8 cellular contexts compared by ENCODE assay signal in genomic region chr15:40421246-40422157, GRCh38. TPM values are rescaled to one million over a fixed set of nuclear protein-coding genes. Genes with fewer than 3 reads are reported as not detected.
DNase-seq lines count a peak whose midpoint lies in the region; ATAC-seq and TF ChIP-seq lines count a peak whose summit lies in the region.

No MANE protein-coding gene starts in this region.

- in situ Hi-C loops in KBM-7 (cut with MboI; ENCODE audit: low pct_unique_long_range_greater_than_20kb, low sequenced_read_pairs) = no loop called here
- in situ Hi-C loops in gastrocnemius medialis (cut with MboI; ENCODE audit: low sequenced_read_pairs in 4 of 4) = loop anchor here (5.0 to 25.0 kb wide), 8 partner anchors 77 to 384 kb away; partner anchors contain the start of genes ANKRD63 (in 1 of the 4), CCDC9B (in 1 of the 4) and SRP14 (in 1 of the 4)

- H3K4me3 ChIP-seq in adipocyte (ENCODE audit: low read length) = peak overlapping the region; percentile 29
- no peak overlapping the region for H3K4me3 ChIP-seq in right atrium auricular region
- peak overlapping the region in 2 of 4 donors; percentile 1 to 18 for H3K4me3 ChIP-seq in gastrocnemius medialis

- no peaks in the 10 kb centered on the region for H3K9me3 ChIP-seq in adipocyte (ENCODE audit: control insufficient read depth, low read length)
- H3K9me3 ChIP-seq in right atrium auricular region = no peaks in the 10 kb centered on the region
- H3K9me3 ChIP-seq in gastrocnemius medialis = no peaks in the 10 kb centered on the region

- TF ChIP-seq CTCF in right atrium auricular region (IDR thresholded peaks at IDR 0.05) = peak; percentile 91 to 96
- peak; percentile 95 to 99 (median 98) for TF ChIP-seq CTCF in gastrocnemius medialis (IDR thresholded peaks at IDR 0.05 in 4 of 5, conservative IDR thresholded peaks at IDR 0.05 in 1 of 5)

- peak overlapping the region; percentile 53 for H3K9ac ChIP-seq in adipocyte (ENCODE audit: low read length)

- H3K36me3 ChIP-seq in adipocyte (ENCODE audit: control insufficient read depth, insufficient read depth, low read length, severe bottlenecking) (peaks cover 18% of the 10 kb centered on the region), right atrium auricular region (no peaks in the 10 kb centered on the region), gastrocnemius medialis (peaks cover 0 to 9% of the 10 kb centered on the region in 2 donors)

- H3K27me3 ChIP-seq in adipocyte (replicated peaks; ENCODE audit: control insufficient read depth, insufficient read depth, low read length) = no peaks in the 10 kb centered on the region
- H3K27me3 ChIP-seq in right atrium auricular region = no peaks in the 10 kb centered on the region
- H3K27me3 ChIP-seq in gastrocnemius medialis = no peaks in the 10 kb centered on the region

- ATAC-seq in GM18909 (IDR thresholded peaks at IDR 0.05; ENCODE audit: poor library complexity, unreplicated experiment) (peak; percentile 74), gastrocnemius medialis (peak; percentile 83 to 87)

- H3K27ac ChIP-seq in right atrium auricular region = peak overlapping the region; percentile 61 to 76
- H3K27ac ChIP-seq in gastrocnemius medialis = peak overlapping the region in 1 of 4 donors; percentile 43

- TF ChIP-seq POLR2A in gastrocnemius medialis (IDR thresholded peaks at IDR 0.05) = no peak

- H3K4me1 ChIP-seq in adipocyte (ENCODE audit: control insufficient read depth, insufficient read depth, low read length) (peaks cover 18% of the 10 kb centered on the region), right atrium auricular region (peaks cover 0 to 25% of the 10 kb centered on the region in 2 donors), gastrocnemius medialis (peaks cover 18 to 23% of the 10 kb centered on the region in 2 donors)

- intact Hi-C loops in gastrocnemius medialis (cut with DNase I; ENCODE audit: low total_unique reads) = loop anchor here (1.0 to 2.0 kb wide), 4 partner anchors 53 to 142 kb away; partner anchors contain the start of gene INAFM2

- DNase-seq in AG20443 (ENCODE audit: low spot score) = peak; percentile 93
- peak; percentile 84 for DNase-seq in KBM-7
- peak; percentile 46 to 75 (median 69) for DNase-seq in T-helper 1 cell
- peak; percentile 86 for DNase-seq in adipocyte (ENCODE audit: low read depth)
- peak; percentile 77 for DNase-seq in right atrium auricular region (ENCODE audit: low spot score)
- peak; percentile 51 to 61 for DNase-seq in gastrocnemius medialis
- DNase-seq in A172 (ENCODE audit: low spot score) = no peak

RNA-seq across cellular contexts. Expression of gene IVD, which starts 15.9 kb away (rescaled TPM):
- total RNA-seq in right atrium auricular region (10 to 100 TPM; 49.1 to 65.3 TPM), gastrocnemius medialis (10 to 100 TPM; 27.4 to 34.1 (median 29.1) TPM)
- total RNA-seq in A172 (2014; rRNA removed; shearing (Covaris generic)) = 10.8 and 20.7 TPM in 2 replicates

RNA-seq across cellular contexts. Expression of gene BAHD1, which starts 19.3 kb away (rescaled TPM):
- total RNA-seq in right atrium auricular region (10 to 100 TPM; 11.6 to 19.2 TPM), gastrocnemius medialis (10 to 100 TPM in 3 of 4 donors, 1 to 10 TPM in 1; 8.8 to 27.4 (median 13.5) TPM)
- 11.2 and 14.0 TPM in 2 replicates for total RNA-seq in A172 (2014; rRNA removed; shearing (Covaris generic))

RNA-seq across cellular contexts. Expression of gene KNSTRN, which starts 39.0 kb away (rescaled TPM):
- total RNA-seq in right atrium auricular region (10 to 100 TPM in 1 of 2 donors, 1 to 10 TPM in 1; 8.4 to 12.9 TPM), gastrocnemius medialis (10 to 100 TPM; 10.8 to 30.9 (median 22.1) TPM)
- 117 and 130 TPM in 2 replicates for total RNA-seq in A172 (2014; rRNA removed; shearing (Covaris generic))

RNA-seq across cellular contexts. Expression of gene CHST14, which starts 49.3 kb away (rescaled TPM):
- total RNA-seq in right atrium auricular region (10 to 100 TPM; 13.2 to 14.2 TPM), gastrocnemius medialis (1 to 10 TPM; 3.0 to 5.2 (median 3.9) TPM)
- total RNA-seq in A172 (2014; rRNA removed; shearing (Covaris generic)) = 39.0 and 49.1 TPM in 2 replicates
